8 cellular contexts compared by ENCODE assay signal in the genomic region with DNA sequence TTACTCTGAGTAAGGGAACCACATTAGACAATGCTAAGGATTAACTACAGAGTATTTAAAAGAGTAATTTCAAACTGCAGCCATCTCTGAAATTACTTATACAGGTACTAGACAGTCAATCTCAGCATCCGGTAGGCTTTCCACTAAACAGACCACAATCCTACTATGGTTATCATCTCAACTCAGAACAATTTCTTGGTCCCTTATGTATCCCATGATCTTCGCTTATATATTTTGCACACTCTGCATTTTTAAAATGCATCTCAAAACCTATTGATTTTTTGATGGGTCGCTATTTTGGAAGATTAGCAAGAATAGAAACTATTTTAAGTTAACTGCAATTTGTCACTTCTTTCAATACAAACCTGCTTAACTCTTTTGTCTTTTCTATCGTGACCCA. TPM values are rescaled to one million over a fixed set of nuclear protein-coding genes. Genes with fewer than 3 reads are reported as not detected.
DNase-seq lines count a peak whose midpoint lies in the region; ATAC-seq and TF ChIP-seq lines count a peak whose summit lies in the region.

No MANE protein-coding gene starts in this region.

- no peak for TF ChIP-seq CTCF in SK-N-SH (IDR thresholded peaks at IDR 0.05)
- TF ChIP-seq CTCF in WI38 (IDR thresholded peaks at IDR 0.05; ENCODE audit: low read depth, low read length), result no peak

- H3K9me3 ChIP-seq in SK-N-SH (no peaks in the 10 kb centered on the region), stomach smooth muscle (ENCODE audit: control insufficient read depth in 2 of 2, low read length in 2 of 2) (no peaks in the 10 kb centered on the region)

- WGBS in SK-N-SH (ENCODE audit: low lambda C conversion rate), result 56% methylated on average over 4 of the region's 4 CpGs

- CTCF ChIA-PET in SK-N-SH (lab: Yijun Ruan, JAX), result interaction anchor here (0.9 to 2.0 kb wide), 15 partner anchors 7 to 339 kb away, joined by 3 to 12 read pairs (median 4); a partner anchor contains a TSS

- POLR2A ChIA-PET in SK-N-SH (lab: Yijun Ruan, JAX), result no interaction called here

- H3K27ac ChIP-seq in SK-N-SH (ENCODE audit: low read depth in 2 of 2, low read length in 1 of 2), result peak overlapping the region; percentile 25 to 93; a peak in 3 of 4 replicates
- H3K27ac ChIP-seq in stomach smooth muscle (ENCODE audit: low read length), result no peak overlapping the region

- no peak for TF ChIP-seq EP300 in SK-N-SH (IDR thresholded peaks at IDR 0.05; ENCODE audit: borderline replicate concordance in 1 of 2, low read depth in 1 of 2, low read length in 1 of 2)

- no peaks in the 10 kb centered on the region for H3K27me3 ChIP-seq in SK-N-SH (ENCODE audit: insufficient read depth)
- no peaks in the 10 kb centered on the region for H3K27me3 ChIP-seq in stomach smooth muscle (ENCODE audit: control insufficient read depth in 1 of 2, insufficient read depth in 2 of 2, low read length in 2 of 2)

- H3K4me2 ChIP-seq in SK-N-SH, result peak overlapping the region; percentile 83

- H3K79me2 ChIP-seq in SK-N-SH (ENCODE audit: insufficient read depth), result peaks cover 71% of the 10 kb centered on the region

- peaks cover 19 to 28% of the 10 kb centered on the region in 2 experiments; a peak in 3 of 4 replicates for H3K4me1 ChIP-seq in SK-N-SH (ENCODE audit: control insufficient read depth in 1 of 2, insufficient read depth in 2 of 2, low read depth in 1 of 2, low read length in 1 of 2)
- H3K4me1 ChIP-seq in stomach smooth muscle (ENCODE audit: control insufficient read depth, insufficient read depth, low read length), result peaks cover 10% of the 10 kb centered on the region

- H3K9me2 ChIP-seq in SK-N-SH, result no peaks in the 10 kb centered on the region

- H4K20me1 ChIP-seq in SK-N-SH (ENCODE audit: insufficient read depth), result peaks cover 53% of the 10 kb centered on the region

- peak overlapping the region; percentile 63 to 86 for H3K4me3 ChIP-seq in SK-N-SH (ENCODE audit: low read depth in 2 of 2, low read length in 1 of 2)
- peak overlapping the region; percentile 84 for H3K4me3 ChIP-seq in WI38 (ENCODE audit: low read depth, low read length)
- H3K4me3 ChIP-seq in iPS-11a (ENCODE audit: low read depth, low read length), result peak overlapping the region; percentile 69
- H3K4me3 ChIP-seq in stomach smooth muscle (ENCODE audit: low read length in 2 of 2), result peak overlapping the region; percentile 83 to 89

- TF ChIP-seq RAD21 in SK-N-SH (IDR thresholded peaks at IDR 0.05; ENCODE audit: low read length), result no peak

- ATAC-seq in SK-N-SH treated with all-trans-retinoic acid at 6 μM for 48 hours (no peak; the same call in 2 of the 3 replicates), GM18502 (IDR thresholded peaks at IDR 0.05; ENCODE audit: poor library complexity, unreplicated experiment) (no peak)

- H3K36me3 ChIP-seq in SK-N-SH (replicated peaks in 1 of 2; ENCODE audit: control insufficient read depth in 1 of 2, insufficient read depth in 2 of 2, low read length in 1 of 2) (peaks cover 9 to 22% of the 10 kb centered on the region in 2 experiments), stomach smooth muscle (ENCODE audit: control insufficient read depth in 2 of 2, insufficient read depth in 2 of 2, low read length in 2 of 2) (peaks cover 6 to 7% of the 10 kb centered on the region in 2 donors)

- H2AFZ ChIP-seq in SK-N-SH (ENCODE audit: low read depth), result no peak overlapping the region

- DNase-seq in SK-N-SH, result no peak
- DNase-seq in DMS79 treated with DMSO at 0.1 percent for 48 hours (lab: John Stamatoyannopoulos, UW), result no peak
- no peak for DNase-seq in NCI-H446 (lab: John Stamatoyannopoulos, UW)

- H3F3A ChIP-seq in SK-N-SH (replicated peaks; ENCODE audit: insufficient read depth), result peaks cover 26% of the 10 kb centered on the region

- H3K9ac ChIP-seq in SK-N-SH, result peak overlapping the region; percentile 97
- H3K9ac ChIP-seq in stomach smooth muscle (ENCODE audit: low read length in 2 of 2), result peak overlapping the region in 1 of 2 donors; percentile 95

TF ChIP-seq in SK-N-SH, 30 proteins besides CTCF, POLR2A, EP300 and RAD21:
- TF ChIP-seq, protein P1, sequence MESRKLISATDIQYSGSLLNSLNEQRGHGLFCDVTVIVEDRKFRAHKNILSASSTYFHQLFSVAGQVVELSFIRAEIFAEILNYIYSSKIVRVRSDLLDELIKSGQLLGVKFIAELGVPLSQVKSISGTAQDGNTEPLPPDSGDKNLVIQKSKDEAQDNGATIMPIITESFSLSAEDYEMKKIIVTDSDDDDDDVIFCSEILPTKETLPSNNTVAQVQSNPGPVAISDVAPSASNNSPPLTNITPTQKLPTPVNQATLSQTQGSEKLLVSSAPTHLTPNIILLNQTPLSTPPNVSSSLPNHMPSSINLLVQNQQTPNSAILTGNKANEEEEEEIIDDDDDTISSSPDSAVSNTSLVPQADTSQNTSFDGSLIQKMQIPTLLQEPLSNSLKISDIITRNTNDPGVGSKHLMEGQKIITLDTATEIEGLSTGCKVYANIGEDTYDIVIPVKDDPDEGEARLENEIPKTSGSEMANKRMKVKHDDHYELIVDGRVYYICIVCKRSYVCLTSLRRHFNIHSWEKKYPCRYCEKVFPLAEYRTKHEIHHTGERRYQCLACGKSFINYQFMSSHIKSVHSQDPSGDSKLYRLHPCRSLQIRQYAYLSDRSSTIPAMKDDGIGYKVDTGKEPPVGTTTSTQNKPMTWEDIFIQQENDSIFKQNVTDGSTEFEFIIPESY (IDR thresholded peaks at IDR 0.05; ENCODE audit: borderline replicate concordance, low read depth), result no peak
- no peak for TF ChIP-seq FOXM1 (IDR thresholded peaks at IDR 0.05; ENCODE audit: low read depth)
- no peak for TF ChIP-seq CHD2 (IDR thresholded peaks at IDR 0.05; ENCODE audit: low read length, partially characterized antibody)
- no peak for TF ChIP-seq ELF1 (IDR thresholded peaks at IDR 0.05)
- no peak for TF ChIP-seq MEF2A (IDR thresholded peaks at IDR 0.05; ENCODE audit: borderline replicate concordance, low read depth)
- no peak for TF ChIP-seq TEAD4 (IDR thresholded peaks at IDR 0.05; ENCODE audit: borderline replicate concordance, insufficient read depth)
- TF ChIP-seq FOSL2 (IDR thresholded peaks at IDR 0.05; ENCODE audit: borderline replicate concordance, low read depth), result no peak
- no peak for TF ChIP-seq YY1 (IDR thresholded peaks at IDR 0.05; ENCODE audit: low read depth)
- TF ChIP-seq GABPA (IDR thresholded peaks at IDR 0.05; ENCODE audit: low read depth), result no peak

TF ChIP-seq in SK-N-SH treated with all-trans-retinoic acid at 6 μM for 48 hours, 23 proteins besides CTCF, POLR2A, EP300 and RAD21:
- TF ChIP-seq OSR1 (CRISPR knock-in tag; IDR thresholded peaks at IDR 0.05) (no peak), ZNF565 (CRISPR knock-in tag; conservative IDR thresholded peaks at IDR 0.05; ENCODE audit: low read depth) (no peak), GLIS3 (CRISPR knock-in tag; IDR thresholded peaks at IDR 0.05) (no peak), RARB (CRISPR knock-in tag; IDR thresholded peaks at IDR 0.05) (no peak), ESRRG (CRISPR knock-in tag; IDR thresholded peaks at IDR 0.05) (no peak), ZFP30 (CRISPR knock-in tag; IDR thresholded peaks at IDR 0.05) (no peak)
- TF ChIP-seq, protein P2, sequence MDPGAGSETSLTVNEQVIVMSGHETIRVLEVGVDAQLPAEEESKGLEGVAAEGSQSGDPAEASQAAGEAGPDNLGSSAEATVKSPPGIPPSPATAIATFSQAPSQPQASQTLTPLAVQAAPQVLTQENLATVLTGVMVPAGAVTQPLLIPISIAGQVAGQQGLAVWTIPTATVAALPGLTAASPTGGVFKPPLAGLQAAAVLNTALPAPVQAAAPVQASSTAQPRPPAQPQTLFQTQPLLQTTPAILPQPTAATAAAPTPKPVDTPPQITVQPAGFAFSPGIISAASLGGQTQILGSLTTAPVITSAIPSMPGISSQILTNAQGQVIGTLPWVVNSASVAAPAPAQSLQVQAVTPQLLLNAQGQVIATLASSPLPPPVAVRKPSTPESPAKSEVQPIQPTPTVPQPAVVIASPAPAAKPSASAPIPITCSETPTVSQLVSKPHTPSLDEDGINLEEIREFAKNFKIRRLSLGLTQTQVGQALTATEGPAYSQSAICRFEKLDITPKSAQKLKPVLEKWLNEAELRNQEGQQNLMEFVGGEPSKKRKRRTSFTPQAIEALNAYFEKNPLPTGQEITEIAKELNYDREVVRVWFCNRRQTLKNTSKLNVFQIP (CRISPR knock-in tag; IDR thresholded peaks at IDR 0.05; ENCODE audit: borderline replicate concordance, low read depth), result no peak
- TF ChIP-seq, protein P3, sequence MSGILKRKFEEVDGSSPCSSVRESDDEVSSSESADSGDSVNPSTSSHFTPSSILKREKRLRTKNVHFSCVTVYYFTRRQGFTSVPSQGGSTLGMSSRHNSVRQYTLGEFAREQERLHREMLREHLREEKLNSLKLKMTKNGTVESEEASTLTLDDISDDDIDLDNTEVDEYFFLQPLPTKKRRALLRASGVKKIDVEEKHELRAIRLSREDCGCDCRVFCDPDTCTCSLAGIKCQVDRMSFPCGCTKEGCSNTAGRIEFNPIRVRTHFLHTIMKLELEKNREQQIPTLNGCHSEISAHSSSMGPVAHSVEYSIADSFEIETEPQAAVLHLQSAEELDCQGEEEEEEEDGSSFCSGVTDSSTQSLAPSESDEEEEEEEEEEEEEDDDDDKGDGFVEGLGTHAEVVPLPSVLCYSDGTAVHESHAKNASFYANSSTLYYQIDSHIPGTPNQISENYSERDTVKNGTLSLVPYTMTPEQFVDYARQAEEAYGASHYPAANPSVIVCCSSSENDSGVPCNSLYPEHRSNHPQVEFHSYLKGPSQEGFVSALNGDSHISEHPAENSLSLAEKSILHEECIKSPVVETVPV (CRISPR knock-in tag; IDR thresholded peaks at IDR 0.05), result no peak

RNA-seq across cellular contexts. Expression of a gene that starts 1.4 kb away (rescaled TPM):
- 53.4 and 84.4 TPM in 2 replicates for polyA plus RNA-seq in SK-N-SH (2012; rRNA removed)
- polyA plus RNA-seq in SK-N-SH (2012; cell fraction: cytosol; rRNA removed), result 45.2 and 55.9 TPM in 2 replicates
- polyA plus RNA-seq in SK-N-SH (2012; cell fraction: nucleus; rRNA removed), result 161 and 195 TPM in 2 replicates
